ENCODE assay signal across 1 cellular context in genomic region chr13:40094056-40094455, GRCh38.
A peak's percentile ranks its signal among the peaks of the same experiment; 100 is the strongest.
TF ChIP-seq lines count a peak whose summit lies in the region.

No MANE protein-coding gene starts in this region.

TF ChIP-seq in Ishikawa, 13 proteins besides CTCF, POLR2A, EP300 and RAD21:
- TF ChIP-seq, protein P1, sequence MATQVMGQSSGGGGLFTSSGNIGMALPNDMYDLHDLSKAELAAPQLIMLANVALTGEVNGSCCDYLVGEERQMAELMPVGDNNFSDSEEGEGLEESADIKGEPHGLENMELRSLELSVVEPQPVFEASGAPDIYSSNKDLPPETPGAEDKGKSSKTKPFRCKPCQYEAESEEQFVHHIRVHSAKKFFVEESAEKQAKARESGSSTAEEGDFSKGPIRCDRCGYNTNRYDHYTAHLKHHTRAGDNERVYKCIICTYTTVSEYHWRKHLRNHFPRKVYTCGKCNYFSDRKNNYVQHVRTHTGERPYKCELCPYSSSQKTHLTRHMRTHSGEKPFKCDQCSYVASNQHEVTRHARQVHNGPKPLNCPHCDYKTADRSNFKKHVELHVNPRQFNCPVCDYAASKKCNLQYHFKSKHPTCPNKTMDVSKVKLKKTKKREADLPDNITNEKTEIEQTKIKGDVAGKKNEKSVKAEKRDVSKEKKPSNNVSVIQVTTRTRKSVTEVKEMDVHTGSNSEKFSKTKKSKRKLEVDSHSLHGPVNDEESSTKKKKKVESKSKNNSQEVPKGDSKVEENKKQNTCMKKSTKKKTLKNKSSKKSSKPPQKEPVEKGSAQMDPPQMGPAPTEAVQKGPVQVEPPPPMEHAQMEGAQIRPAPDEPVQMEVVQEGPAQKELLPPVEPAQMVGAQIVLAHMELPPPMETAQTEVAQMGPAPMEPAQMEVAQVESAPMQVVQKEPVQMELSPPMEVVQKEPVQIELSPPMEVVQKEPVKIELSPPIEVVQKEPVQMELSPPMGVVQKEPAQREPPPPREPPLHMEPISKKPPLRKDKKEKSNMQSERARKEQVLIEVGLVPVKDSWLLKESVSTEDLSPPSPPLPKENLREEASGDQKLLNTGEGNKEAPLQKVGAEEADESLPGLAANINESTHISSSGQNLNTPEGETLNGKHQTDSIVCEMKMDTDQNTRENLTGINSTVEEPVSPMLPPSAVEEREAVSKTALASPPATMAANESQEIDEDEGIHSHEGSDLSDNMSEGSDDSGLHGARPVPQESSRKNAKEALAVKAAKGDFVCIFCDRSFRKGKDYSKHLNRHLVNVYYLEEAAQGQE (IDR thresholded peaks at IDR 0.05; ENCODE audit: low read depth), result no peak
- TF ChIP-seq CEBPB (IDR thresholded peaks at IDR 0.05), result peak; percentile 60
